Comparison of ENCODE assay signal across 7 cellular contexts in the genomic region with DNA sequence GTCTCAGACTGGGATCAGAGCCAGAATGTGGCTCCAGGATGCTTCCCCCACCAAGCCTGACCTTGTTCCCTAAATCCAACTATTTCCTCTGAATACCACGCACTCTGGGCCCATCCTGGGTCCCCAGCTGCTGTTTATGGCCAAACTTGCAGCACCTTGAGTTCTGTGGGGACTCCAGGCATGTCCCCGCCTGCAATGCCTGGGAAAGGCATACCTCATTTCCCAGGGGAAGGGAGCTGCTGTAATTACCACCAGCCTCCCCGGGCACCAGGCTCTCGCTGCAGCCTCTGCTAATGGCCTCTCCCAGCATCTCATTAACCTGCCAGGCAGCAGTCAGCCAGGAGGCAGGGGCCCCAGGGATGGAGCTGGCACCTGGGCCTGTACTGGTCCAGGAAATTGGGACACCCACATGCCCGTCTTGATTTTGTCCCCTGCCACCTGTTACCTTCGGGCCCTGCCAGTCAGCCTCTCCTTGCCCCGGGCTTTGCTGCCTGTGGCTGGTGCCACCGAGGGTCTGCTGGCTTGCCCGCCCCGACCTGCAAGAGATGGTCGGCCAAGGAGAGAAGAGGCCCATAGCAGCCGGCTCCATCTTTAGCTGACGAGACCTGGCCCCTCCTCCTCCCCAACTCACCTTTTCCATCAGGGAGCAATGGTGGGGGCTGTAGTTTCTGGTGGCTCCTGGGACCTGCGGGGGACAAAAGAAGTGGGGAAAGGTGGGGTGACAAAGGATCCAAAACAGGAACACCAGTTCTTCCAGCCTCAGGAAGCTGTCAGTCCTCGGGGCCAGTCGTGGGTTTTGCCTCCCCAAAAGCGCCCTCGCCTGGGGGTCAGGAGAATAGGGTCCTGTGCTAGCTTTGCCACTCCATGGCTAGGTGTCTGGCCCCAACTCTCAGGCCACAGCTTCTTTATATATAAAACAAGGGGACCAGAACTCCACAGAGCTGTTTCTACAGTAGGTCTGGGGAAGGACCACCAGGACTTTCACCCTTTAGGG. TPM values are rescaled to one million over a fixed set of nuclear protein-coding genes. Genes with fewer than 3 reads are reported as not detected.
A peak's percentile ranks its signal among the peaks of the same experiment; 100 is the strongest.
DNase-seq lines count a peak whose midpoint lies in the region; ATAC-seq, FAIRE-seq and TF ChIP-seq lines count a peak whose summit lies in the region.

No MANE protein-coding gene starts in this region.

- no peak overlapping the region for H3K9ac ChIP-seq in GM12878 (ENCODE audit: control insufficient read depth, insufficient read depth, low read length)

- no peak for TF ChIP-seq EP300 in GM12878 (IDR thresholded peaks at IDR 0.05; ENCODE audit: borderline replicate concordance in 1 of 2, control insufficient read depth in 1 of 2, low read depth in 2 of 2, low read length in 2 of 2)

- no peak for DNase-seq in GM12864 (ENCODE audit: low read depth)
- peak; percentile 36 for DNase-seq in MV-4-11 (lab: John Stamatoyannopoulos, UW)
- no peak for DNase-seq in GM12878 (ENCODE audit: low read depth, low spot score)
- no peak for DNase-seq in retinal pigment epithelial cell (ENCODE audit: low read depth)
- DNase-seq in central memory CD4-positive, alpha-beta T cell: no peak

- SMC1A ChIA-PET in GM12878 (lab: Charles Lee; ENCODE audit: uncharacterized antibody, unreplicated experiment): interaction anchor here (0.5 to 4.6 kb wide), 10 partner anchors 9 to 300 kb away, joined by 3 to 58 read pairs (median 10); partner anchors contain the start of genes INAFM2 and PLCB2

- no peak for TF ChIP-seq POLR2A in GM12878 (IDR thresholded peaks at IDR 0.05; ENCODE audit: low read depth, low read length)

- ATAC-seq in GM12878 (peak; percentile 40), HG03095 (IDR thresholded peaks at IDR 0.05; ENCODE audit: unreplicated experiment) (no peak), HG02840 (IDR thresholded peaks at IDR 0.05; ENCODE audit: low FRiP score, unreplicated experiment) (no peak)

- RAD21 ChIA-PET in GM12878 (lab: Charles Lee; ENCODE audit: unreplicated experiment): interaction anchor here (0.6 to 4.7 kb wide), 13 partner anchors 8 to 297 kb away, joined by 3 to 93 read pairs (median 4); partner anchors contain the start of genes INAFM2 and IVD

- intact Hi-C loops in GM12878 (cut with micrococcal nuclease; ENCODE audit: unreplicated experiment): no loop called here

- H3K4me3 ChIP-seq in GM12864 (ENCODE audit: low read depth, low read length) (no peak overlapping the region), GM12878 (no peak overlapping the region), retinal pigment epithelial cell (ENCODE audit: low read length) (no peak overlapping the region)

- no peaks in the 10 kb centered on the region for H3K79me2 ChIP-seq in GM12878 (ENCODE audit: control insufficient read depth, insufficient read depth, low read length)

- H3K36me3 ChIP-seq in GM12878 (ENCODE audit: control insufficient read depth in 2 of 2, insufficient read depth in 2 of 2, low read length in 1 of 2): no peaks in the 10 kb centered on the region

- no TSS peak for BruUV-seq in GM12878 (replicated peaks; lab: Mats Ljungman, UMichigan)

- H4K20me1 ChIP-seq in GM12878 (ENCODE audit: control insufficient read depth, insufficient read depth): no peaks in the 10 kb centered on the region

- 23% methylated on average over 18 of the region's 18 CpGs for WGBS in GM12878 (ENCODE audit: insufficient coverage, insufficient replicate concordance, low lambda C conversion rate, missing lambda C conversion rate)

- no peak overlapping the region for H3K27ac ChIP-seq in GM12878 (ENCODE audit: control insufficient read depth, insufficient read depth)

- no peaks in the 10 kb centered on the region for H3K9me3 ChIP-seq in GM12878 (replicated peaks; ENCODE audit: control insufficient read depth, insufficient read depth, low read length)

- no peak overlapping the region for H2AFZ ChIP-seq in GM12878 (ENCODE audit: control insufficient read depth, low read depth, low read length)

- TF ChIP-seq CTCF in GM12864 (IDR thresholded peaks at IDR 0.05; ENCODE audit: low read depth, low read length, missing control alignments) (peak; percentile 44), GM12878 (IDR thresholded peaks at IDR 0.05 in 2 of 3, conservative IDR thresholded peaks at IDR 0.05 in 1 of 3; ENCODE audit: control insufficient read depth in 2 of 3, extremely low read depth in 1 of 3, insufficient read depth in 1 of 3, low read depth in 3 of 3, low read length in 3 of 3) (peak; percentile 40 to 63 (median 52)), retinal pigment epithelial cell (conservative IDR thresholded peaks at IDR 0.05; ENCODE audit: low read depth, low read length) (peak; percentile 7)

- no peaks in the 10 kb centered on the region; a peak in 1 of 4 replicates for H3K27me3 ChIP-seq in GM12878 (replicated peaks in 1 of 2; ENCODE audit: control insufficient read depth in 2 of 2, insufficient read depth in 2 of 2, low read length in 1 of 2)

- in situ Hi-C loops in GM12878 (cut with MboI): no loop called here

- POLR2A ChIA-PET in GM12878 (lab: Charles Lee): interaction anchor here (0.6 to 0.7 kb wide), 2 partner anchors 14 to 216 kb away, joined by 3 to 6 read pairs; no protein-coding TSS in a partner anchor

- FAIRE-seq in GM12878 (lab: Jason Lieb, UNC): no peak

- no peak overlapping the region for H3K4me2 ChIP-seq in GM12878 (ENCODE audit: control insufficient read depth, insufficient read depth)

- peaks cover 9% of the 10 kb centered on the region for H3K4me1 ChIP-seq in GM12878 (ENCODE audit: control insufficient read depth, insufficient read depth, low read length)

- CTCF ChIA-PET in GM12878 (lab: Yijun Ruan, JAX): interaction anchor here (0.7 to 13.7 kb wide), 25 partner anchors 9 to 548 kb away, joined by 3 to 336 read pairs (median 7); partner anchors contain the start of genes INAFM2, IVD and PLCB2

- TF ChIP-seq RAD21 in GM12878 (IDR thresholded peaks at IDR 0.05; ENCODE audit: insufficient read depth, low read depth, low read length): peak; percentile 33; the same call in 1 of the 2 replicates

RNA-seq across cellular contexts. Expression of gene CCDC9B, which starts 4.3 kb away (rescaled TPM):
- total RNA-seq in GM12878 (2013; cell fraction: nucleolus; rRNA removed): not detected in 2 replicates
- total RNA-seq in GM12878 (2014; rRNA removed) (not detected in 2 replicates), GM12878 (2014; rRNA removed; fragmentation: Illumina TruSeq; extraction: Trizol) (0.04 and 0.05 TPM in 2 replicates), GM12878 (2021) (0.08 and 0.19 TPM in 2 replicates)
- not detected for polyA plus RNA-seq in GM12878 (2011; ENCODE audit: low read depth)
- polyA plus RNA-seq in GM12878 (2011; rRNA removed) (not detected in 2 replicates), GM12878 (2014; fragmentation: Illumina TruSeq; extraction: Trizol) (0.01 and 0.11 TPM in 2 replicates), GM12878 (2014; fragmentation: Nextera tagmentation; extraction: Ambion mirVana) (under 1 TPM in 1 of 2 experiments, not detected in 1; 0.02 TPM), GM12878 (2014; rRNA removed) (0.05 TPM in 1 of 2 replicates, not detected in the other), GM12878 (2016; fragmentation: Nextera tagmentation; extraction: Ambion mirVana) (not detected)
- polyA plus RNA-seq in GM12878 (2011; cell fraction: cytosol; rRNA removed): not detected in 2 replicates
- polyA plus RNA-seq in GM12878 (2011; cell fraction: nucleus; rRNA removed): 0.01 TPM in 1 of 2 replicates, not detected in the other
- 0.06 and 0.07 TPM in 2 replicates for polyA plus RNA-seq in GM12878 (2012)
- polyA minus RNA-seq in GM12878 (2011; rRNA and poly(A)+ RNA removed): not detected in 2 replicates
- polyA minus RNA-seq in GM12878 (2011; cell fraction: cytosol; rRNA and poly(A)+ RNA removed): not detected in 2 replicates
- not detected in 2 replicates for polyA minus RNA-seq in GM12878 (2011; cell fraction: nucleus; rRNA and poly(A)+ RNA removed)

RNA-seq across cellular contexts. Expression of gene INAFM2, which starts 12.9 kb away (rescaled TPM):
- total RNA-seq in GM12878 (2013; cell fraction: nucleolus; rRNA removed): 2.6 and 3.5 TPM in 2 replicates
- 3.8 and 5.0 TPM in 2 replicates for total RNA-seq in GM12878 (2014; rRNA removed)
- 3.9 and 5.2 TPM in 2 replicates for total RNA-seq in GM12878 (2014; rRNA removed; fragmentation: Illumina TruSeq; extraction: Trizol)
- total RNA-seq in GM12878 (2021): 5.2 and 8.1 TPM in 2 replicates
- polyA plus RNA-seq in GM12878 (2011; ENCODE audit: low read depth): 2.1 TPM
- 4.0 and 4.2 TPM in 2 replicates for polyA plus RNA-seq in GM12878 (2011; rRNA removed)
- polyA plus RNA-seq in GM12878 (2011; cell fraction: cytosol; rRNA removed): 1.9 and 2.6 TPM in 2 replicates
- polyA plus RNA-seq in GM12878 (2011; cell fraction: nucleus; rRNA removed): 2.5 and 3.4 TPM in 2 replicates
- 3.1 and 3.9 TPM in 2 replicates for polyA plus RNA-seq in GM12878 (2012)
- polyA plus RNA-seq in GM12878 (2014; fragmentation: Illumina TruSeq; extraction: Trizol): 3.9 and 5.9 TPM in 2 replicates
- polyA plus RNA-seq in GM12878 (2014; fragmentation: Nextera tagmentation; extraction: Ambion mirVana): 1 to 10 TPM; 2.0 to 2.4 TPM
- polyA plus RNA-seq in GM12878 (2014; rRNA removed): 3.0 and 4.2 TPM in 2 replicates
- 1 to 10 TPM in 1 of 2 experiments, under 1 TPM in 1; 0.75 to 1.2 TPM for polyA plus RNA-seq in GM12878 (2016; fragmentation: Nextera tagmentation; extraction: Ambion mirVana)
- 1.3 and 1.9 TPM in 2 replicates for polyA minus RNA-seq in GM12878 (2011; rRNA and poly(A)+ RNA removed)
- polyA minus RNA-seq in GM12878 (2011; cell fraction: cytosol; rRNA and poly(A)+ RNA removed): 0.62 and 0.80 TPM in 2 replicates
- 1.2 and 1.5 TPM in 2 replicates for polyA minus RNA-seq in GM12878 (2011; cell fraction: nucleus; rRNA and poly(A)+ RNA removed)

RNA-seq across cellular contexts. Expression of gene PHGR1, which starts 14.4 kb away (rescaled TPM):
- total RNA-seq in GM12878 (2013; cell fraction: nucleolus; rRNA removed): not detected in 2 replicates
- not detected in 2 replicates for total RNA-seq in GM12878 (2014; rRNA removed)
- not detected in 2 replicates for total RNA-seq in GM12878 (2014; rRNA removed; fragmentation: Illumina TruSeq; extraction: Trizol)
- total RNA-seq in GM12878 (2021): not detected in 2 replicates
- polyA plus RNA-seq in GM12878 (2011; ENCODE audit: low read depth): not detected
- not detected in 2 replicates for polyA plus RNA-seq in GM12878 (2011; rRNA removed)
- not detected in 2 replicates for polyA plus RNA-seq in GM12878 (2011; cell fraction: cytosol; rRNA removed)
- polyA plus RNA-seq in GM12878 (2011; cell fraction: nucleus; rRNA removed): not detected in 2 replicates
- not detected in 2 replicates for polyA plus RNA-seq in GM12878 (2012)
- not detected in 2 replicates for polyA plus RNA-seq in GM12878 (2014; fragmentation: Illumina TruSeq; extraction: Trizol)
- polyA plus RNA-seq in GM12878 (2014; fragmentation: Nextera tagmentation; extraction: Ambion mirVana): not detected
- not detected in 2 replicates for polyA plus RNA-seq in GM12878 (2014; rRNA removed)
- polyA plus RNA-seq in GM12878 (2016; fragmentation: Nextera tagmentation; extraction: Ambion mirVana): not detected
- polyA minus RNA-seq in GM12878 (2011; rRNA and poly(A)+ RNA removed): not detected in 2 replicates
- polyA minus RNA-seq in GM12878 (2011; cell fraction: cytosol; rRNA and poly(A)+ RNA removed): not detected in 2 replicates
- not detected in 2 replicates for polyA minus RNA-seq in GM12878 (2011; cell fraction: nucleus; rRNA and poly(A)+ RNA removed)

RNA-seq across cellular contexts. Expression of gene DISP2, which starts 21.6 kb away (rescaled TPM):
- not detected in 2 replicates for total RNA-seq in GM12878 (2013; cell fraction: nucleolus; rRNA removed)
- total RNA-seq in GM12878 (2014; rRNA removed) (not detected in 2 replicates), GM12878 (2014; rRNA removed; fragmentation: Illumina TruSeq; extraction: Trizol) (not detected in 2 replicates), GM12878 (2021) (not detected in 2 replicates)
- polyA plus RNA-seq in GM12878 (2011; ENCODE audit: low read depth): 0.01 TPM
- polyA plus RNA-seq in GM12878 (2011; rRNA removed) (not detected in 2 replicates), GM12878 (2014; fragmentation: Illumina TruSeq; extraction: Trizol) (0.03 TPM in 1 of 2 replicates, not detected in the other), GM12878 (2014; fragmentation: Nextera tagmentation; extraction: Ambion mirVana) (under 1 TPM; under 0.01 to 0.20 TPM), GM12878 (2014; rRNA removed) (0.01 TPM in 1 of 2 replicates, not detected in the other), GM12878 (2016; fragmentation: Nextera tagmentation; extraction: Ambion mirVana) (under 1 TPM in 1 of 2 experiments, not detected in 1; 0.12 TPM)
- polyA plus RNA-seq in GM12878 (2011; cell fraction: cytosol; rRNA removed): not detected in 2 replicates
- 0.01 TPM in 1 of 2 replicates, not detected in the other for polyA plus RNA-seq in GM12878 (2011; cell fraction: nucleus; rRNA removed)
- polyA plus RNA-seq in GM12878 (2012): 0.01 and 0.25 TPM in 2 replicates
- under 0.01 TPM in 1 of 2 replicates, not detected in the other for polyA minus RNA-seq in GM12878 (2011; rRNA and poly(A)+ RNA removed)
- not detected in 2 replicates for polyA minus RNA-seq in GM12878 (2011; cell fraction: cytosol; rRNA and poly(A)+ RNA removed)
- polyA minus RNA-seq in GM12878 (2011; cell fraction: nucleus; rRNA and poly(A)+ RNA removed): not detected in 2 replicates

RNA-seq across cellular contexts. Expression of gene PLCB2, which starts 28.7 kb away (rescaled TPM):
- 14.1 and 15.6 TPM in 2 replicates for total RNA-seq in GM12878 (2013; cell fraction: nucleolus; rRNA removed)
- total RNA-seq in GM12878 (2014; rRNA removed) (18.5 and 25.2 TPM in 2 replicates), GM12878 (2014; rRNA removed; fragmentation: Illumina TruSeq; extraction: Trizol) (13.2 and 13.9 TPM in 2 replicates), GM12878 (2021) (33.8 and 39.4 TPM in 2 replicates)
- polyA plus RNA-seq in GM12878 (2011; ENCODE audit: low read depth): 8.1 TPM
- polyA plus RNA-seq in GM12878 (2011; rRNA removed) (0.88 and 1.2 TPM in 2 replicates), GM12878 (2014; fragmentation: Illumina TruSeq; extraction: Trizol) (17.4 and 24.7 TPM in 2 replicates), GM12878 (2014; fragmentation: Nextera tagmentation; extraction: Ambion mirVana) (1 to 10 TPM; 1.3 to 2.4 TPM), GM12878 (2014; rRNA removed) (32.6 and 34.4 TPM in 2 replicates), GM12878 (2016; fragmentation: Nextera tagmentation; extraction: Ambion mirVana) (1 to 10 TPM; 6.9 to 7.4 TPM)
- polyA plus RNA-seq in GM12878 (2011; cell fraction: cytosol; rRNA removed): 1.5 and 2.6 TPM in 2 replicates
- 10.9 and 16.6 TPM in 2 replicates for polyA plus RNA-seq in GM12878 (2011; cell fraction: nucleus; rRNA removed)
- 17.2 and 21.1 TPM in 2 replicates for polyA plus RNA-seq in GM12878 (2012)
- 0.95 and 2.7 TPM in 2 replicates for polyA minus RNA-seq in GM12878 (2011; rRNA and poly(A)+ RNA removed)
- polyA minus RNA-seq in GM12878 (2011; cell fraction: cytosol; rRNA and poly(A)+ RNA removed): 0.67 and 3.2 TPM in 2 replicates
- polyA minus RNA-seq in GM12878 (2011; cell fraction: nucleus; rRNA and poly(A)+ RNA removed): 2.4 and 3.3 TPM in 2 replicates
